23 cellular contexts compared by ENCODE assay signal in the genomic region with DNA sequence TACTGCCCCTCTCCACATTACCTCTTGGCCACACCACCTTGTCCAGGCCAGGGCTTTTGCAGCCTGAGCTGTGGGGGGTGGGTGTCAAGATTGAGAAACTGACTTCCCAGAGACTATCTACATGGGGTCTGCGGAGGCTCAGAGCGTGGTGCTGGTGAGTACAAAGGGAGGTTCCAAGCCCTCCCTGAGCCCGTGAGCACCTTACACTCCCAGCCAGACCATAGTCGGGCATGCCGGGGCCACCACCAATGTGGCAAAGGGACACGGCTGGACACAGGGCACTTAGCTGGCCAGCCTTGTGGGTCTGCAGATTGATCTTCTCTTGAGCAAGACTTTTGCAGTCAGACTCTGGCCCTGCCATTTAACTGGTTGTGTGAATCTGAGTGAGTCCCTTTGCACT.
"Had no signal": no experiment of that assay in that cellular context is flagged by ENCODE, and none has a peak within 500 bp of the region (broad histone marks: within the 10 kb centered on the region; RNA-seq: fewer than 3 reads in every experiment).

No MANE protein-coding gene starts in this region.

- H3K27ac ChIP-seq: KMS-11, SJSA1, SK-N-MC had no signal

- H3K27ac Mint-ChIP-seq: IgD-negative memory B cell had no signal

- DNase-seq: Kasumi-1, MM.1S, NCI-H1092 treated with DMSO at 0.1 percent for 48 hours, NCI-H1436, NCI-H187, NCI-H2029, NCI-H2081 treated with DMSO at 0.1 percent for 48 hours, NCI-H2171, NCI-H226, NCI-H446, NCI-H510A, NCI-H524 treated with DMSO at 0.1 percent for 48 hours, NCI-H69, NCI-H774, Right ventricle myocardium superior, RPMI8226, SIG-M5 had no signal

- H3K4me2 ChIP-seq: KMS-11 had no signal

- FAIRE-seq: K562, RCC 7860 had no signal

- H3K9ac ChIP-seq: KMS-11 had no signal

- H3K36me3 ChIP-seq: SJSA1 had no signal

- H3K36me3 Mint-ChIP-seq: IgD-negative memory B cell had no signal

- H3K9me3 ChIP-seq: SJSA1 had no signal

- H3K4me3 ChIP-seq: K562, SJSA1, SK-N-MC had no signal

- H3K27me3 ChIP-seq: SJSA1 had no signal
